ENCODE assay signal across 20 cellular contexts in the genomic region with DNA sequence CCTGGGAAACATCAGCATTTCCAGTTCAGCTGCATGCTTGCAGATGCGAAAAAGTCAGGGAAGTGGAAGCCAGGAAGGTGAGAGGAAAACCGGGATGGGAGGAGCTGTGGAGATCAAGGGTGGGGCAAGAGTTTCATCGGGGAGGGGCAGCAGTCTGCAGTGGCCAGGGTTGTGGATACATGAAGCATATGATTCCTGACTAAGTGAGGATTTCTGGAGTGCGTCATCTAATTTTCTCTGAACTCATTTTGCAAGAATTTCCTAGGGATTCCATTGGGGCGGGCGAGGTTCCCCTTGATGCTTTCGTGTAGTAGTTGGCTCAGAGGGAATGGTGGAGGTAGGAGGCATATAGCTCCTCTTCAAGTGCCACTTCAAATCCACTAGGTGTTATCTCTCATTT.
DNase-seq lines count a peak whose midpoint lies in the region; ATAC-seq, FAIRE-seq and TF ChIP-seq lines count a peak whose summit lies in the region.
"Had no signal": no experiment of that assay in that cellular context is flagged by ENCODE, and none has a peak within 500 bp of the region (broad histone marks: within the 10 kb centered on the region; RNA-seq: fewer than 3 reads in every experiment).

No MANE protein-coding gene starts in this region.

- H4K91ac ChIP-seq in H9 (ENCODE audit: insufficient read length, low read depth, low read length): no peak overlapping the region

- no peak overlapping the region for H2BK20ac ChIP-seq in H9 (ENCODE audit: low read depth, low read length, poor library complexity, severe bottlenecking)

- no peak overlapping the region for H3K4me2 ChIP-seq in H9 (ENCODE audit: insufficient read depth, insufficient read length, low read length)

- H3T11ph ChIP-seq in H9 (ENCODE audit: low read length): no peak overlapping the region

- no peak overlapping the region for H2AFZ ChIP-seq in H9 (ENCODE audit: low read length)

- no CpG with 5 or more reads among the region's 7 CpGs for WGBS in H9 (ENCODE audit: extremely low coverage, insufficient read length, low lambda C conversion rate)

- H3K27me3 ChIP-seq in AG04450 (ENCODE audit: control insufficient read depth, insufficient read depth, low read length): no peaks in the 10 kb centered on the region
- no peaks in the 10 kb centered on the region for H3K27me3 ChIP-seq in H9 (ENCODE audit: insufficient read depth, low read length)
- H3K27me3 ChIP-seq: body of pancreas, uterus had no signal

- DNase-seq in AG04450 (ENCODE audit: low read depth, low spot score): peak; percentile 4
- peak; percentile 34 for DNase-seq in HTR-8/SVneo (ENCODE audit: insufficient read length, low spot score)
- DNase-seq in astrocyte of the hippocampus (ENCODE audit: low read depth, low spot score): peak; percentile 87
- peak; percentile 74 for DNase-seq in islet precursor cell
- no peak for DNase-seq in H9
- DNase-seq in activated effector memory CD4-positive, alpha-beta T cell treated with Interleukin-2 at 50 U/mL for 16 hours: no peak
- DNase-seq: activated CD4-positive, alpha-beta T cell treated with anti-CD3 and anti-CD28 coated beads for 1 hour; activated T-cell treated with anti-CD3 and anti-CD28 coated beads, Interleukin-2, amount 50 U/mL, for 48 hours; AML-193; body of pancreas; endodermal cell; NCI-H1930; psoas muscle; stimulated activated CD4-positive, alpha-beta T cell treated with anti-CD3 and anti-CD28 coated beads, Interleukin-1b, Interleukin-23, amount 100 ng/mL, for 48 hours; uterus had no signal

- H3K27ac Mint-ChIP-seq in H9: peak overlapping the region in 1 of 3 experiments; percentile 1; a peak in 1 of 7 replicates
- H3K27ac Mint-ChIP-seq: endodermal cell, IgD-negative memory B cell, mesothelial cell of epicardium had no signal

- no peaks in the 10 kb centered on the region for H3K4me1 ChIP-seq in H9 (ENCODE audit: insufficient read depth, low read length)
- H3K4me1 ChIP-seq: body of pancreas, psoas muscle, uterus had no signal

- H3K23ac ChIP-seq in H9 (ENCODE audit: insufficient read length, low read depth, low read length): no peak overlapping the region

- no peak overlapping the region for H3K4me3 ChIP-seq in AG04450 (ENCODE audit: low read depth, low read length)
- H3K4me3 ChIP-seq: body of pancreas, HAP-1, psoas muscle, uterus had no signal

- no peak overlapping the region for H2AK5ac ChIP-seq in H9 (ENCODE audit: insufficient read length, low read length)

- no peak overlapping the region for H3K4me3 Mint-ChIP-seq in H9
- H3K4me3 Mint-ChIP-seq: endodermal cell, IgD-negative memory B cell, mesothelial cell of epicardium had no signal

- CTCF ChIA-PET in AG04450 (lab: Charles Lee): no interaction called here

- no peak overlapping the region for H3K14ac ChIP-seq in H9 (ENCODE audit: insufficient read depth, low read length)

- no peak overlapping the region for H3K27ac ChIP-seq in AG04450 (ENCODE audit: low read depth, low read length)
- H3K27ac ChIP-seq in H9 (ENCODE audit: insufficient read length, low read depth, low read length): no peak overlapping the region
- H3K27ac ChIP-seq: body of pancreas, psoas muscle, uterus had no signal

- H2BK12ac ChIP-seq in H9 (ENCODE audit: insufficient read length, low read depth, low read length): no peak overlapping the region

- no peaks in the 10 kb centered on the region for H3K27me3 Mint-ChIP-seq in H9 (ENCODE audit: low read depth)
- H3K27me3 Mint-ChIP-seq: IgD-negative memory B cell had no signal

- no peak overlapping the region for H2BK5ac ChIP-seq in H9 (ENCODE audit: insufficient read length, low read length)

- H4K20me1 ChIP-seq in H9 (ENCODE audit: control insufficient read depth, insufficient read depth, insufficient read length): no peaks in the 10 kb centered on the region

- H2BK120ac ChIP-seq in H9 (ENCODE audit: low read depth, low read length, poor library complexity, severe bottlenecking): no peak overlapping the region

- ATAC-seq in HG03196 (IDR thresholded peaks at IDR 0.05; ENCODE audit: unreplicated experiment) (no peak), GM21390 (IDR thresholded peaks at IDR 0.05; ENCODE audit: unreplicated experiment) (no peak)
- ATAC-seq: body of pancreas, psoas muscle had no signal

- no peak overlapping the region for H4K5ac ChIP-seq in H9 (ENCODE audit: insufficient read length, low read depth, low read length)

- H3K18ac ChIP-seq in H9 (ENCODE audit: insufficient read length, low read depth, low read length): no peak overlapping the region

- H4K8ac ChIP-seq in H9 (replicated peaks; ENCODE audit: insufficient read length, low read depth, low read length): no peak overlapping the region

- no peaks in the 10 kb centered on the region for H3K79me1 ChIP-seq in H9 (ENCODE audit: insufficient read depth, low read depth, low read length, poor library complexity, severe bottlenecking)

- no peak for FAIRE-seq in HTR-8/SVneo (lab: Jason Lieb, UNC)

- H3K9me3 ChIP-seq in AG04450 (ENCODE audit: control insufficient read depth, insufficient read depth, low read length) (no peaks in the 10 kb centered on the region), H9 (ENCODE audit: control insufficient read depth, low read depth, low read length) (no peaks in the 10 kb centered on the region)
- H3K9me3 ChIP-seq: body of pancreas, HAP-1, psoas muscle, uterus had no signal

- no peaks in the 10 kb centered on the region for H3K79me2 ChIP-seq in H9 (ENCODE audit: insufficient read depth, low read length)

- no peak overlapping the region for H3K4ac ChIP-seq in H9 (ENCODE audit: low read depth, low read length)

- POLR2A ChIA-PET in AG04450 (lab: Yijun Ruan, JAX): no interaction called here

- H3K4me1 Mint-ChIP-seq in H9: peaks cover 4% of the 10 kb centered on the region in 2 experiments
- H3K4me1 Mint-ChIP-seq: IgD-negative memory B cell had no signal

- no peak overlapping the region for H2BK15ac ChIP-seq in H9 (ENCODE audit: low read depth, low read length)

- no peak overlapping the region for H3K56ac ChIP-seq in H9 (ENCODE audit: insufficient read length, low read depth, low read length)

- no peaks in the 10 kb centered on the region for H3K9me3 Mint-ChIP-seq in H9
- H3K9me3 Mint-ChIP-seq: endodermal cell, mesothelial cell of epicardium had no signal

- no peaks in the 10 kb centered on the region for H3K23me2 ChIP-seq in H9 (ENCODE audit: insufficient read length, low read depth, low read length, poor library complexity, severe bottlenecking)

- H3K9ac ChIP-seq in H9 (ENCODE audit: extremely low read depth, insufficient read length, low read length): no peak overlapping the region

- TF ChIP-seq CTCF in AG04450 (IDR thresholded peaks at IDR 0.05; ENCODE audit: low read depth, low read length) (no peak), H9 (conservative IDR thresholded peaks at IDR 0.05) (no peak)

- peaks cover 0 to under 1% (median 0%) of the 10 kb centered on the region in 3 experiments; a peak in 2 of 7 replicates for H3K36me3 Mint-ChIP-seq in H9 (ENCODE audit: insufficient read depth in 1 of 3, low read depth in 3 of 3)
- H3K36me3 Mint-ChIP-seq: IgD-negative memory B cell, mesothelial cell of epicardium had no signal

Comparison
In these comparisons a context has a peak if more than half of its experiments do, and no peak if none do; other contexts are left out.
1. DNase-seq: peak in AG04450 (single experiment), HTR-8/SVneo (single experiment), astrocyte of the hippocampus (single experiment) and islet precursor cell (single experiment); none in H9 (single experiment) and activated effector memory CD4-positive, alpha-beta T cell treated with Interleukin-2 at 50 U/mL for 16 hours (single experiment).